Comparison of ENCODE assay signal across 13 cellular contexts in the genomic region with DNA sequence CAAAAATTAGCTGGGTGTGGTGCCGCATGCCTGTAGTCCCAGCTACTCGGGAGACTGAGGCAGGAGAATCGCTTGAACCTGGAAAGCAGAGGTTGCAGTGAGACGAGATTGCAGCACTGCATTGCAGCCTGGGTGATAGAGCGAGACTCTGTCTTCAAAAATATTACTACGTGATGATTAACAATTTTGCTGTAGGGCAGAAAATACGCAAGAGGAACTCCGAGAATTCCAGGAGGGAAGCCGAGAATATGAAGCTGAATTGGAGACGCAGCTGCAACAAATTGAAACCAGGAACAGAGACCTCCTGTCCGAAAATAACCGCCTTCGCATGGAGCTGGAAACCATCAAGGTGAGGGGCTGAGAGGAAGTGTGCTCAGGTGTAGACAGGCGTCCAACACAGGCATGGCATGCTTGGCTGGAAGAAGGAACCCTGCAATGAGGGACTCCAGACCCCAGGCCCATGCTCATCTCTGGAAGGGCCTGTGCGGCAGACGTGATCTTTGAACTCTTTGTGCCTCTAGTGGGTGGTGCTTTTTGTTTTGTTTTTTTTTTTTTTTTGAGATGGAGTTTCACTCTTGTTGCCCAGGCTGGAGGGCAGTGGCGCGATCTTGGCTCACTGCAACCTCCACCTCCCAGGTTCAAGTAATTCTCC. TPM values are rescaled to one million over a fixed set of nuclear protein-coding genes. Genes with fewer than 3 reads are reported as not detected.
DNase-seq lines count a peak whose midpoint lies in the region; ATAC-seq and TF ChIP-seq lines count a peak whose summit lies in the region.
"Had no signal": no experiment of that assay in that cellular context is flagged by ENCODE, and none has a peak within 500 bp of the region (broad histone marks: within the 10 kb centered on the region; RNA-seq: fewer than 3 reads in every experiment).

No MANE protein-coding gene starts in this region.

- WGBS in trophoblast cell (ENCODE audit: extremely low coverage, insufficient coverage, insufficient read length) = no CpG with 5 or more reads among the region's 18 CpGs

- H2AK5ac ChIP-seq in trophoblast cell (ENCODE audit: low read length) = no peak overlapping the region

- no peak overlapping the region for H3K18ac ChIP-seq in trophoblast cell (ENCODE audit: low read length)

- H3K9me3 ChIP-seq in A673 (ENCODE audit: low read depth, low read length, poor library complexity, severe bottlenecking) (no peaks in the 10 kb centered on the region), T-helper 17 cell (ENCODE audit: control insufficient read depth, low read length, poor library complexity, severe bottlenecking) (no peaks in the 10 kb centered on the region), trophoblast cell (ENCODE audit: insufficient read depth, low read depth, low read length) (no peaks in the 10 kb centered on the region)
- H3K9me3 ChIP-seq: A549 had no signal

- CTCF ChIA-PET in A673 (lab: Charles Lee) = no interaction called here

- H3K27me3 Mint-ChIP-seq in CD14-positive monocyte (ENCODE audit: low read depth in 3 of 3) (peaks cover 0 to 1% (median 0%) of the 10 kb centered on the region in 3 donors), T-helper 17 cell (no peaks in the 10 kb centered on the region)
- H3K27me3 Mint-ChIP-seq: CD4-positive, CD25-positive, alpha-beta regulatory T cell had no signal

- BruUV-seq in A673 (replicated peaks; lab: Mats Ljungman, UMichigan) = TSS peak; percentile 17

- H3K9me3 Mint-ChIP-seq in CD14-positive monocyte = peaks cover 0 to 2% (median 0%) of the 10 kb centered on the region in 7 donors
- H3K9me3 Mint-ChIP-seq: CD4-positive, CD25-positive, alpha-beta regulatory T cell; GM23338 had no signal

- intact Hi-C loops in A673 (cut with micrococcal nuclease; ENCODE audit: unreplicated experiment) (no loop called here), CD14-positive monocyte (cut with micrococcal nuclease) (no loop called here)

- no peak overlapping the region for H3K14ac ChIP-seq in trophoblast cell (ENCODE audit: low read length)

- H3K23ac ChIP-seq in trophoblast cell (ENCODE audit: low read length) = no peak overlapping the region

- H3K4ac ChIP-seq in trophoblast cell (ENCODE audit: low read depth, low read length) = no peak overlapping the region

- peaks cover 56 to 94% of the 10 kb centered on the region in 2 donors for H3K36me3 Mint-ChIP-seq in CD14-positive monocyte
- H3K36me3 Mint-ChIP-seq in T-helper 17 cell (ENCODE audit: low read depth) = no peaks in the 10 kb centered on the region

- no peaks in the 10 kb centered on the region for H3K79me1 ChIP-seq in trophoblast cell (ENCODE audit: low read length)

- no peak overlapping the region for H2BK120ac ChIP-seq in trophoblast cell (ENCODE audit: insufficient read depth, low read length, poor library complexity)

- no peak for TF ChIP-seq CTCF in A673 (conservative IDR thresholded peaks at IDR 0.05; ENCODE audit: low read depth, low read length)
- TF ChIP-seq CTCF in CD14-positive monocyte (IDR thresholded peaks at IDR 0.05) = no peak

- peaks cover 51% of the 10 kb centered on the region for H3K36me3 ChIP-seq in A673 (ENCODE audit: insufficient read depth, low read length, poor library complexity, severe bottlenecking)
- peaks cover 31 to 42% of the 10 kb centered on the region in 2 experiments for H3K36me3 ChIP-seq in trophoblast cell (ENCODE audit: control insufficient read depth in 1 of 2, insufficient read depth in 2 of 2, low read length in 2 of 2)

- H3K4me3 ChIP-seq in A673 (ENCODE audit: low read depth, low read length, poor library complexity, severe bottlenecking) (no peak overlapping the region), trophoblast cell (ENCODE audit: low read depth, low read length) (no peak overlapping the region)
- H3K4me3 ChIP-seq: A549, GM23338 had no signal

- no peak overlapping the region for H3K4me3 Mint-ChIP-seq in CD14-positive monocyte
- no peak overlapping the region for H3K4me3 Mint-ChIP-seq in T-helper 17 cell
- H3K4me3 Mint-ChIP-seq: CD4-positive, CD25-positive, alpha-beta regulatory T cell; GM23338 had no signal

- POLR2A ChIA-PET in A673 (lab: Charles Lee; ENCODE audit: low non-redundant PET) = interaction anchor here (0.6 kb wide), 1 partner anchor 248 kb away, joined by 5 read pairs; no protein-coding TSS in a partner anchor

- no peak for ATAC-seq in T-helper 17 cell
- ATAC-seq: A549, GM23338 had no signal

- no peak overlapping the region for H4K8ac ChIP-seq in trophoblast cell (ENCODE audit: low read depth, low read length)

- H2BK12ac ChIP-seq in trophoblast cell (ENCODE audit: low read length) = no peak overlapping the region

- H3K27me3 ChIP-seq in A673 (replicated peaks; ENCODE audit: insufficient read depth, low read depth, low read length, poor library complexity) (no peaks in the 10 kb centered on the region), trophoblast cell (ENCODE audit: insufficient read depth, low read length) (no peaks in the 10 kb centered on the region)

- H3K79me2 ChIP-seq in trophoblast cell (ENCODE audit: control insufficient read depth, insufficient read depth, low read length, poor library complexity) = no peaks in the 10 kb centered on the region

- H3K27ac Mint-ChIP-seq in CD14-positive monocyte = peak overlapping the region in 5 of 7 donors; percentile 21 to 69 (median 47)
- H3K27ac Mint-ChIP-seq in T-helper 17 cell = peak overlapping the region; percentile 54
- H3K27ac Mint-ChIP-seq: GM23338 had no signal

- H3K4me1 Mint-ChIP-seq in CD14-positive monocyte (peaks cover 22% of the 10 kb centered on the region), T-helper 17 cell (peaks cover 18% of the 10 kb centered on the region)
- H3K4me1 Mint-ChIP-seq: GM23338 had no signal

- no peak overlapping the region for H3K4me2 ChIP-seq in trophoblast cell (ENCODE audit: low read length)
- H3K4me2 ChIP-seq: A549, GM23338 had no signal

- H2AFZ ChIP-seq in trophoblast cell (ENCODE audit: insufficient read depth, low read length, poor library complexity) = no peak overlapping the region
- H2AFZ ChIP-seq: GM23338 had no signal

- DNase-seq in A673 (ENCODE audit: low spot score) (no peak), CD14-positive monocyte (ENCODE audit: low spot score) (no peak), T-helper 17 cell (no peak), trophoblast cell (peak; percentile 49 to 93), NCI-H82 (lab: John Stamatoyannopoulos, UW) (no peak), C1 segment of cervical spinal cord (lab: John Stamatoyannopoulos, UW) (no peak), NCI-H2107 treated with DMSO at 0.1 percent for 48 hours (lab: John Stamatoyannopoulos, UW; ENCODE audit: unreplicated experiment) (no peak)
- DNase-seq: CD4-positive, CD25-positive, alpha-beta regulatory T cell; DND-41; GDM1; H7 had no signal

- H2BK5ac ChIP-seq in trophoblast cell (ENCODE audit: low read depth, low read length, poor library complexity) = no peak overlapping the region

- H3K27ac ChIP-seq in A673 (ENCODE audit: low read depth, low read length, poor library complexity, severe bottlenecking) (no peak overlapping the region), trophoblast cell (ENCODE audit: low read depth, low read length) (no peak overlapping the region)
- H3K27ac ChIP-seq: A549 had no signal

- no peak overlapping the region for H4K91ac ChIP-seq in trophoblast cell (ENCODE audit: low read depth, low read length)

- no peak overlapping the region for H4K12ac ChIP-seq in trophoblast cell (ENCODE audit: low read depth, low read length)

- no peak overlapping the region for H3K9ac ChIP-seq in trophoblast cell (ENCODE audit: low read length)

- H3K4me1 ChIP-seq in A673 (ENCODE audit: insufficient read depth, low read length, poor library complexity, severe bottlenecking) (peaks cover 6% of the 10 kb centered on the region), trophoblast cell (ENCODE audit: control insufficient read depth in 1 of 2, insufficient read depth in 2 of 2, low read length in 2 of 2) (no peaks in the 10 kb centered on the region)

RNA-seq across cellular contexts. Expression of a gene that starts 17.2 kb away (rescaled TPM):
- total RNA-seq in A673 (2021) (78.1 and 79.6 TPM in 2 replicates), T-helper 17 cell (100 to 1,000 TPM; 122 to 123 TPM)
- polyA plus RNA-seq in CD14-positive monocyte = 10 to 100 TPM; 26.0 to 28.0 TPM
- 24.0 and 27.2 TPM in 2 replicates for polyA plus RNA-seq in trophoblast cell (2013)

RNA-seq across cellular contexts. Expression of a gene that starts 24.3 kb away (rescaled TPM):
- total RNA-seq in A673 (2021) = 71.6 and 75.9 TPM in 2 replicates
- 1 to 10 TPM; 5.7 to 9.8 TPM for polyA plus RNA-seq in CD14-positive monocyte
- 100 to 1,000 TPM; 159 to 164 TPM for total RNA-seq in T-helper 17 cell
- 18.2 and 20.2 TPM in 2 replicates for polyA plus RNA-seq in trophoblast cell (2013)

Comparison
In these comparisons a context has a peak if more than half of its experiments do, and no peak if none do; other contexts are left out.
1. DNase-seq: peak in trophoblast cell (2 of 2); none in A673 (single experiment), CD14-positive monocyte (single experiment), T-helper 17 cell (0 of 3), NCI-H82 (single experiment), C1 segment of cervical spinal cord (0 of 14) and NCI-H2107 treated with DMSO at 0.1 percent for 48 hours (single experiment).